Comparison of ENCODE assay signal across 25 cellular contexts in genomic region chr17:15777297-15777696, GRCh38. TPM values are rescaled to one million over a fixed set of nuclear protein-coding genes. Genes with fewer than 3 reads are reported as not detected.
DNase-seq lines count a peak whose midpoint lies in the region; ATAC-seq, FAIRE-seq and TF ChIP-seq lines count a peak whose summit lies in the region.
"Had no signal": no experiment of that assay in that cellular context is flagged by ENCODE, and none has a peak within 500 bp of the region (broad histone marks: within the 10 kb centered on the region; RNA-seq: fewer than 3 reads in every experiment).

No MANE protein-coding gene starts in this region.

- peaks cover 7% of the 10 kb centered on the region for H3K4me1 Mint-ChIP-seq in activated T-cell treated with anti-CD3 and anti-CD28 coated beads, Interleukin-2, amount 50 U/mL, for 72 hours (ENCODE audit: low read depth)
- H3K4me1 Mint-ChIP-seq: CD14-positive monocyte, GM23338 had no signal

- no peak for FAIRE-seq in bronchial epithelial cell (lab: Jason Lieb, UNC)
- FAIRE-seq: A204.1, GM12891, GM18507 had no signal

- H3K9me3 Mint-ChIP-seq in activated T-cell treated with anti-CD3 and anti-CD28 coated beads, Interleukin-2, amount 50 U/mL, for 72 hours = peaks cover 15 to 17% of the 10 kb centered on the region in 2 donors

- no peak for TF ChIP-seq CTCF in bronchial epithelial cell (IDR thresholded peaks at IDR 0.05; ENCODE audit: insufficient read depth, low read length, severe bottlenecking)

- H3K4me3 Mint-ChIP-seq in activated T-cell treated with anti-CD3 and anti-CD28 coated beads, Interleukin-2, amount 50 U/mL, for 72 hours = no peak overlapping the region
- H3K4me3 Mint-ChIP-seq: CD14-positive monocyte; CD4-positive, alpha-beta T cell; GM23338; H9 had no signal

- H3K36me3 ChIP-seq in bronchial epithelial cell (ENCODE audit: control insufficient read depth, insufficient read depth, low read length) = no peaks in the 10 kb centered on the region
- H3K36me3 ChIP-seq: BE2C; BLaER1 treated with 17β-estradiol and CSF1 and Interleukin-3, amounts not matched to agents 10 nM and 100 nM had no signal

- H3K36me3 Mint-ChIP-seq in activated T-cell treated with anti-CD3 and anti-CD28 coated beads, Interleukin-2, amount 50 U/mL, for 72 hours (ENCODE audit: insufficient read depth in 2 of 2) = peaks cover 15 to 17% of the 10 kb centered on the region in 2 donors
- H3K36me3 Mint-ChIP-seq: CD14-positive monocyte had no signal

- no peak for DNase-seq in activated CD4-positive, CD25-positive, alpha-beta regulatory T cell (lab: John Stamatoyannopoulos, UW)
- DNase-seq in activated T-cell treated with anti-CD3 and anti-CD28 coated beads, Interleukin-2, amount 50 U/mL, for 72 hours = no peak
- no peak for DNase-seq in activated T-cell treated with anti-CD3 and anti-CD28 coated beads for 4 hours
- peak; percentile 18 for DNase-seq in bronchial epithelial cell (ENCODE audit: low read depth)
- no peak for DNase-seq in amygdala (lab: John Stamatoyannopoulos, UW)
- DNase-seq: ACHN; AML-193; BE2C; Calu3; CD4-positive, alpha-beta T cell; COR-L47; DMS53; DMS79 treated with DMSO at 0.1 percent for 48 hours; GF-D8; H9 had no signal

- no peak overlapping the region for H3K4me3 ChIP-seq in bronchial epithelial cell (ENCODE audit: low read depth, low read length)
- H3K4me3 ChIP-seq: BLaER1 treated with 17β-estradiol and CSF1 and Interleukin-3, amounts not matched to agents 10 nM and 100 nM; GM23338 had no signal

- peak; percentile 59 to 60 for ATAC-seq in activated CD4-positive, CD25-positive, alpha-beta regulatory T cell treated with anti-CD3 and anti-CD28 coated beads, Interleukin-2, amount 50 U/mL, for 24 hours
- peak; percentile 41 to 43 for ATAC-seq in activated T-cell treated with anti-CD3 and anti-CD28 coated beads, Interleukin-2, amount 50 U/mL, for 72 hours (replicated peaks in 1 of 2)
- ATAC-seq: GM23338, HCT116 had no signal

- H3K27me3 Mint-ChIP-seq in activated T-cell treated with anti-CD3 and anti-CD28 coated beads, Interleukin-2, amount 50 U/mL, for 72 hours (ENCODE audit: low read depth) = peaks cover 27% of the 10 kb centered on the region

- no peak overlapping the region for H3K27ac Mint-ChIP-seq in activated T-cell treated with anti-CD3 and anti-CD28 coated beads, Interleukin-2, amount 50 U/mL, for 72 hours
- H3K27ac Mint-ChIP-seq: CD4-positive, alpha-beta T cell; GM23338; H9 had no signal

- H3K27me3 ChIP-seq in bronchial epithelial cell (ENCODE audit: control insufficient read depth, insufficient read depth, low read length) = no peaks in the 10 kb centered on the region
- H3K27me3 ChIP-seq: BE2C; BLaER1 treated with 17β-estradiol and CSF1 and Interleukin-3, amounts not matched to agents 10 nM and 100 nM had no signal

RNA-seq across cellular contexts. Expression of gene TBC1D26, which starts 45.2 kb away (rescaled TPM):
- under 1 TPM in 1 of 2 donors, not detected in 1; 0.74 TPM for total RNA-seq in activated T-cell treated with anti-CD3 and anti-CD28 coated beads, Interleukin-2, amount 50 U/mL, for 72 hours
- 0.13 TPM in 1 of 2 replicates, not detected in the other for total RNA-seq in bronchial epithelial cell
- total RNA-seq: CD4-positive, alpha-beta T cell; Daoy; H4 had no signal
